In the genomic region with DNA sequence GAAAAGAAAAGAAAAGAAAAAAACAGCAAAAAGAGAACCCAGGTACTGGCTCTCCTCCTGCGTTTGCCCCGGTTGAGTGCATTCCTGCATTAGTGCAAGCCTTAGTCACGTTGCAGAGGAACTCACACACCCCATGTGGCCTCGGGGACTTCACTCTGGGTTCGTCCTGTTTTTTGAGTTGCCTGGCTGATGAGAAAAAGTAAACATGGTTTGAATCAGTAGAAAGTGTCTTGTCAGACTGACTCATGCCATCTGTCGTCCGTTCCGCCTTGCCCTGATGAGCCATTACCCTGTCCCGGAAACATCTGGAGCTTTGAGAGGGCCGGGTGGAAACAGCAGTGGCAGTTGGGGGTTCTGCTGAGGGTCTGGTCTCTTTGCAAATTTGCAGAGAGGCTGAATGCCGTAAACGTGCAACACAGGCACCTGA, we compare ENCODE assay signal across 8 cellular contexts.
DNase-seq lines count a peak whose midpoint lies in the region; ATAC-seq and TF ChIP-seq lines count a peak whose summit lies in the region.

No MANE protein-coding gene starts in this region.

- TF ChIP-seq CTCF in brain microvascular endothelial cell (IDR thresholded peaks at IDR 0.05; ENCODE audit: low read depth, low read length, missing control alignments): no peak

- H3K4me3 ChIP-seq in brain microvascular endothelial cell (ENCODE audit: low read depth, low read length): no peak overlapping the region

- DNase-seq in RKO (ENCODE audit: low spot score) (peak; percentile 81), brain microvascular endothelial cell (peak; percentile 93), left kidney (ENCODE audit: low read depth, low spot score) (peak; percentile 91), NCI-H2171 treated with DMSO at 0.1 percent for 48 hours (lab: John Stamatoyannopoulos, UW) (no peak), NOMO-1 treated with DMSO at 0.1 percent for 48 hours (lab: John Stamatoyannopoulos, UW; ENCODE audit: unreplicated experiment) (no peak)
- peak; percentile 34 to 35 for DNase-seq in stimulated activated CD8-positive, alpha-beta memory T cell treated with anti-CD3 and anti-CD28 coated beads, Interleukin-2, amount 100 ng/mL, for 1 hour (ENCODE audit: low read depth in 2 of 2)

- no peaks in the 10 kb centered on the region for H3K27me3 ChIP-seq in brain microvascular endothelial cell (replicated peaks)

- no peaks in the 10 kb centered on the region for H3K36me3 ChIP-seq in brain microvascular endothelial cell (replicated peaks)

- in situ Hi-C loops in brain microvascular endothelial cell (cut with HindIII; ENCODE audit: low pct_ligation_motif_present, low sequenced_read_pairs): no loop called here

- ATAC-seq in GM18502 (IDR thresholded peaks at IDR 0.05; ENCODE audit: poor library complexity, unreplicated experiment) (peak; percentile 96), HG02852 (IDR thresholded peaks at IDR 0.05; ENCODE audit: unreplicated experiment) (peak; percentile 87)

- peak overlapping the region; percentile 76 for H3K27ac ChIP-seq in brain microvascular endothelial cell

Comparison
In these comparisons a context has a peak if more than half of its experiments do, and no peak if none do; other contexts are left out.
1. DNase-seq: peak in RKO (single experiment), brain microvascular endothelial cell (single experiment), left kidney (single experiment) and stimulated activated CD8-positive, alpha-beta memory T cell treated with anti-CD3 and anti-CD28 coated beads, Interleukin-2, amount 100 ng/mL, for 1 hour (2 of 2); none in NCI-H2171 treated with DMSO at 0.1 percent for 48 hours (single experiment) and NOMO-1 treated with DMSO at 0.1 percent for 48 hours (single experiment).